In genomic region chr5:152142845-152143469, GRCh38 we compare ENCODE assay signal across 8 cellular contexts.
DNase-seq lines count a peak whose midpoint lies in the region; ATAC-seq and TF ChIP-seq lines count a peak whose summit lies in the region.

No MANE protein-coding gene starts in this region.

- H3K27ac ChIP-seq in SK-N-SH (ENCODE audit: low read depth in 2 of 2, low read length in 1 of 2) = no peak overlapping the region

- H3K9ac ChIP-seq in SK-N-SH = no peak overlapping the region

- H3K36me3 ChIP-seq in SK-N-SH (replicated peaks in 1 of 2; ENCODE audit: control insufficient read depth in 1 of 2, insufficient read depth in 2 of 2, low read length in 1 of 2) = no peaks in the 10 kb centered on the region

- intact Hi-C loops in Right ventricle myocardium superior (cut with DNase I) = loop anchor here (2.0 to 10.0 kb wide), 3 partner anchors 132 to 362 kb away; no protein-coding TSS in a partner anchor

- CTCF ChIA-PET in SK-N-SH (lab: Yijun Ruan, JAX) = interaction anchor here (0.6 to 5.1 kb wide), 46 partner anchors 9 to 371 kb away, joined by 3 to 158 read pairs (median 4); partner anchors contain the start of gene GLRA1

- H3K4me3 ChIP-seq in SK-N-SH (ENCODE audit: low read depth in 2 of 2, low read length in 1 of 2) = no peak overlapping the region

- H3K4me1 ChIP-seq in SK-N-SH (ENCODE audit: control insufficient read depth in 1 of 2, insufficient read depth in 2 of 2, low read depth in 1 of 2, low read length in 1 of 2) = no peaks in the 10 kb centered on the region

- H2AFZ ChIP-seq in SK-N-SH (ENCODE audit: low read depth) = no peak overlapping the region

- 0% methylated on average over 3 of the region's 3 CpGs for WGBS in SK-N-SH (ENCODE audit: low lambda C conversion rate)

- no peak overlapping the region for H3K4me2 ChIP-seq in SK-N-SH

- no peak for TF ChIP-seq EP300 in SK-N-SH (IDR thresholded peaks at IDR 0.05; ENCODE audit: borderline replicate concordance in 1 of 2, low read depth in 1 of 2, low read length in 1 of 2)

- POLR2A ChIA-PET in SK-N-SH (lab: Yijun Ruan, JAX) = interaction anchor here (1.2 kb wide), 1 partner anchor 317 kb away, joined by 5 read pairs; no protein-coding TSS in a partner anchor

- no peaks in the 10 kb centered on the region for H3K27me3 ChIP-seq in SK-N-SH (ENCODE audit: insufficient read depth)

- DNase-seq in DMS53 treated with DMSO at 0.1 percent for 48 hours (lab: John Stamatoyannopoulos, UW; ENCODE audit: unreplicated experiment) = peak; percentile 41
- peak; percentile 46 for DNase-seq in KBM-7
- peak; percentile 66 for DNase-seq in SK-N-SH
- DNase-seq in activated naive CD4-positive, alpha-beta T cell treated with anti-CD3 and anti-CD28 coated beads, Interleukin-2, amount 50 U/mL, for 16 hours = peak; percentile 63
- peak; percentile 66 for DNase-seq in Right ventricle myocardium superior
- DNase-seq in putamen (ENCODE audit: low spot score) = peak; percentile 39
- no peak for DNase-seq in NCI-H128 (lab: John Stamatoyannopoulos, UW; ENCODE audit: unreplicated experiment)

- H3K9me3 ChIP-seq in SK-N-SH = no peaks in the 10 kb centered on the region

- no peaks in the 10 kb centered on the region for H3K79me2 ChIP-seq in SK-N-SH (ENCODE audit: insufficient read depth)

- peak; percentile 91 for ATAC-seq in GM21515 (IDR thresholded peaks at IDR 0.05; ENCODE audit: unreplicated experiment)
- peak; percentile 83 for ATAC-seq in Right ventricle myocardium superior (ENCODE audit: poor library complexity)

- TF ChIP-seq RAD21 in SK-N-SH (IDR thresholded peaks at IDR 0.05; ENCODE audit: low read length) = peak; percentile 77

- H3F3A ChIP-seq in SK-N-SH (replicated peaks; ENCODE audit: insufficient read depth) = no peaks in the 10 kb centered on the region

- peak; percentile 90 for TF ChIP-seq CTCF in SK-N-SH (IDR thresholded peaks at IDR 0.05)

- in situ Hi-C loops in KBM-7 (cut with MboI; ENCODE audit: low pct_unique_long_range_greater_than_20kb, low sequenced_read_pairs) = loop anchor here (25.0 kb wide), 1 partner anchor 306 kb away; no protein-coding TSS in a partner anchor

- H4K20me1 ChIP-seq in SK-N-SH (ENCODE audit: insufficient read depth) = no peaks in the 10 kb centered on the region

- no peaks in the 10 kb centered on the region for H3K9me2 ChIP-seq in SK-N-SH

TF ChIP-seq in SK-N-SH, 30 proteins besides CTCF, POLR2A, EP300 and RAD21:
- no peak for TF ChIP-seq SIN3A (IDR thresholded peaks at IDR 0.05; ENCODE audit: borderline replicate concordance, low read depth, low read length)
- TF ChIP-seq JUND (IDR thresholded peaks at IDR 0.05) = no peak
- TF ChIP-seq SMC3 (IDR thresholded peaks at IDR 0.05; ENCODE audit: low read depth, low read length) = peak; percentile 80
- TF ChIP-seq, protein P1, sequence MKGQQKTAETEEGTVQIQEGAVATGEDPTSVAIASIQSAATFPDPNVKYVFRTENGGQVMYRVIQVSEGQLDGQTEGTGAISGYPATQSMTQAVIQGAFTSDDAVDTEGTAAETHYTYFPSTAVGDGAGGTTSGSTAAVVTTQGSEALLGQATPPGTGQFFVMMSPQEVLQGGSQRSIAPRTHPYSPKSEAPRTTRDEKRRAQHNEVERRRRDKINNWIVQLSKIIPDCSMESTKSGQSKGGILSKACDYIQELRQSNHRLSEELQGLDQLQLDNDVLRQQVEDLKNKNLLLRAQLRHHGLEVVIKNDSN (IDR thresholded peaks at IDR 0.05; ENCODE audit: borderline replicate concordance, low read depth) = no peak
- TF ChIP-seq USF2 (IDR thresholded peaks at IDR 0.05; ENCODE audit: borderline replicate concordance, low read depth, low read length) = no peak
- TF ChIP-seq MEF2A (IDR thresholded peaks at IDR 0.05; ENCODE audit: borderline replicate concordance, low read depth) = no peak
- TF ChIP-seq NRF1 (IDR thresholded peaks at IDR 0.05; ENCODE audit: low read depth, low read length) = no peak
- peak; percentile 90 for TF ChIP-seq GATA2 (CRISPR knock-in tag; IDR thresholded peaks at IDR 0.05)
- TF ChIP-seq MXI1 (IDR thresholded peaks at IDR 0.05; ENCODE audit: low read depth, low read length) = no peak
- TF ChIP-seq TCF12 (IDR thresholded peaks at IDR 0.05) = no peak
TF ChIP-seq in SK-N-SH: peak in this region for 2.
